In the genomic region with DNA sequence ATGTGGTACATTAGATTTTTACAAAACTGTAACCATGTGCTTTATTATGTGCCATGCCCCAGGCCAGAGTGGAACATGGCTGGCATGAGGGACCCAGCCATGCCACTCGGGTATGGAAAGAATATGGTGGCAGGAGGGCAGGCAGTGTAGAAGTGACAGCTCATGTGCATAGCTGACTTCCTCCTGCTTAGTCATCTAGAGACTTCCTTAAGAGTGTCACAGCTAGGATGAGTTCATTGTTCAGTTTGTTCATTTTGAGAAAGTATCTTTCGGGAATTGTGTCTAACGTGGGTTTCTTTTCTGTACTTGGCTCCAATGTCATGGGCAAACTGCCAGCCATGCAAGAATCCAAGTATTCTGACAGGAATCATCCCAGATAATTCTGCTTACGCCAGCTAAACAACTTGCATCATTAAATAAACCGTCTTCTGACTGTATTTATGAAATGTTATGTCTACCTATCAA, we compare ENCODE assay signal across 8 cellular contexts.
A peak's percentile ranks its signal among the peaks of the same experiment; 100 is the strongest.
DNase-seq lines count a peak whose midpoint lies in the region; ATAC-seq and TF ChIP-seq lines count a peak whose summit lies in the region.

No MANE protein-coding gene starts in this region.

- no peaks in the 10 kb centered on the region for H3K9me3 ChIP-seq in T-helper 17 cell (ENCODE audit: control insufficient read depth, low read length, poor library complexity, severe bottlenecking)

- H3K27me3 Mint-ChIP-seq in HFFc6 (ENCODE audit: insufficient read depth) (peaks cover 7% of the 10 kb centered on the region), T-helper 17 cell (no peaks in the 10 kb centered on the region)

- TF ChIP-seq CTCF in HFFc6 (IDR thresholded peaks at IDR 0.05) (no peak), fibroblast of villous mesenchyme (IDR thresholded peaks at IDR 0.05; ENCODE audit: insufficient read depth, low read depth, low read length) (no peak), GM13976 (IDR thresholded peaks at IDR 0.05; ENCODE audit: borderline replicate concordance, control extremely low read depth, extremely low read depth, insufficient read depth, missing control alignments) (no peak)

- no peak overlapping the region for H3K4me3 ChIP-seq in fibroblast of villous mesenchyme (ENCODE audit: low read depth, low read length)
- H3K4me3 ChIP-seq in skin epidermis, result no peak overlapping the region

- peak overlapping the region in 19 of 21 experiments; percentile 3 to 83 (median 53) for H3K27ac ChIP-seq in skin epidermis

- DNase-seq in CD1c-positive myeloid dendritic cell (ENCODE audit: extremely low spot score) (peak; percentile 85), HFFc6 (peak; percentile 84), T-helper 17 cell (no peak), fibroblast of villous mesenchyme (ENCODE audit: low read depth) (peak; percentile 90), NCI-H2196 (lab: John Stamatoyannopoulos, UW; ENCODE audit: unreplicated experiment) (no peak), GM13976 (ENCODE audit: low spot score) (no peak)

- H3K4me1 Mint-ChIP-seq in HFFc6 (ENCODE audit: low read depth) (peaks cover 100% of the 10 kb centered on the region), T-helper 17 cell (peaks cover 51% of the 10 kb centered on the region)

- H3K36me3 Mint-ChIP-seq in HFFc6 (ENCODE audit: low read depth) (peaks cover 86% of the 10 kb centered on the region), T-helper 17 cell (ENCODE audit: low read depth) (peaks cover 16% of the 10 kb centered on the region)

- ATAC-seq in T-helper 17 cell (no peak), HG03280 (IDR thresholded peaks at IDR 0.05; ENCODE audit: unreplicated experiment) (no peak)

- H3K4me3 Mint-ChIP-seq in HFFc6, result peak overlapping the region; percentile 81
- H3K4me3 Mint-ChIP-seq in T-helper 17 cell, result no peak overlapping the region

- no peaks in the 10 kb centered on the region for H3K9me3 Mint-ChIP-seq in HFFc6

- in situ Hi-C loops in GM13976 (cut with MboI; ENCODE audit: low sequenced_read_pairs, unreplicated experiment), result no loop called here

- H3K27ac Mint-ChIP-seq in HFFc6 (peak overlapping the region; percentile 84), T-helper 17 cell (peak overlapping the region; percentile 75)

Comparison
In these comparisons a context has a peak if more than half of its experiments do, and no peak if none do; other contexts are left out.
1. DNase-seq: peak in CD1c-positive myeloid dendritic cell (single experiment), HFFc6 (single experiment) and fibroblast of villous mesenchyme (single experiment); none in T-helper 17 cell (0 of 3), NCI-H2196 (single experiment) and GM13976 (single experiment).